Comparison of ENCODE assay signal across 20 cellular contexts in the genomic region with DNA sequence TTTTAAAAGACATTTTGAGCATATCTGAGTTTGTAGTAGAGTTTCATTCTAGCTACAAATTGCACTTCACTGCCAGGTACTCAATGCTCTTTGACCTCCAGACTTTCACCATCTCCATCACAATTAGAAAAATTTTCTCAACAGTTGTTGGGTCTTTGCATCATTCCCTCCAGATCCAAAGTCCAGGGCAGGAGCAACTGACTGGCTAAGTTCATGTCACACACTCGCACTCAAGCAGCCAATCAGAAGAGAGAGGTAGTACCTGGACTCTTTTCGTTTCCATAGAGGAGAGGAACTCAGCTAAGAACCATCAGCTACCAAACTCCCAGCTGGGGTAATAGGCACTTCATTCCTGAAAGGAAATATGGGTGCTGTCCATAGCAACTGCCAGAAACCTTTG. TPM values are rescaled to one million over a fixed set of nuclear protein-coding genes. Genes with fewer than 3 reads are reported as not detected.
A peak's percentile ranks its signal among the peaks of the same experiment; 100 is the strongest.
DNase-seq lines count a peak whose midpoint lies in the region; ATAC-seq, FAIRE-seq and TF ChIP-seq lines count a peak whose summit lies in the region.
"Had no signal": no experiment of that assay in that cellular context is flagged by ENCODE, and none has a peak within 500 bp of the region (broad histone marks: within the 10 kb centered on the region; RNA-seq: fewer than 3 reads in every experiment).

No MANE protein-coding gene starts in this region.

- no peaks in the 10 kb centered on the region for H3K36me3 Mint-ChIP-seq in WTC11
- H3K36me3 Mint-ChIP-seq: CD4-positive, alpha-beta memory T cell had no signal

- H3K4me1 Mint-ChIP-seq in WTC11: peaks cover 3% of the 10 kb centered on the region; the same call in 1 of the 2 replicates

- CTCF ChIA-PET in WTC11 (lab: Charles Lee): interaction anchor here (1.4 kb wide), 1 partner anchor 195 kb away, joined by 3 read pairs; no protein-coding TSS in a partner anchor

- H3K9me3 ChIP-seq in small intestine (ENCODE audit: control insufficient read depth, low read depth): no peaks in the 10 kb centered on the region
- H3K9me3 ChIP-seq: A549, BE2C, HAP-1 had no signal

- no peaks in the 10 kb centered on the region for H3K79me2 ChIP-seq in KMS-11 (ENCODE audit: insufficient read depth, low read depth)

- WGBS in small intestine, 3 donors: 71 to 78% (median 76%) methylated on average over 2 of the region's 2 CpGs

- peaks cover 38% of the 10 kb centered on the region for H3K4me1 ChIP-seq in KMS-11 (ENCODE audit: low read depth, poor library complexity, severe bottlenecking)
- H3K4me1 ChIP-seq in foreskin keratinocyte: no peaks in the 10 kb centered on the region
- H3K4me1 ChIP-seq in small intestine (ENCODE audit: control insufficient read depth in 2 of 2, insufficient read depth in 1 of 2, low read depth in 1 of 2, low read length in 1 of 2): no peaks in the 10 kb centered on the region
- H3K4me1 ChIP-seq: A549, BE2C, HAP-1 had no signal

- TF ChIP-seq CTCF in KMS-11 (conservative IDR thresholded peaks at IDR 0.05; ENCODE audit: low read depth, low read length) (no peak), WTC11 (IDR thresholded peaks at IDR 0.05) (no peak), foreskin keratinocyte (conservative IDR thresholded peaks at IDR 0.05) (no peak), GM13976 (IDR thresholded peaks at IDR 0.05; ENCODE audit: borderline replicate concordance, control extremely low read depth, extremely low read depth, insufficient read depth, missing control alignments) (no peak)

- no peaks in the 10 kb centered on the region for H3K9me3 Mint-ChIP-seq in WTC11

- no peak for FAIRE-seq in small intestine (lab: Jason Lieb, UNC)
- no peak for FAIRE-seq in H54 (lab: Jason Lieb, UNC)
- FAIRE-seq: A549, D721Med had no signal

- DNase-seq in WTC11 (ENCODE audit: low spot score): no peak
- no peak for DNase-seq in foreskin keratinocyte
- DNase-seq in small intestine: peak; percentile 64
- DNase-seq in GM13976 (ENCODE audit: low spot score): no peak
- DNase-seq in NOMO-1 treated with DMSO at 0.1 percent for 48 hours (lab: John Stamatoyannopoulos, UW; ENCODE audit: unreplicated experiment): no peak
- no peak for DNase-seq in H54 (ENCODE audit: insufficient read length, low spot score)
- DNase-seq: BE2C; CD4-positive, alpha-beta memory T cell; DND-41; GF-D8; GOT3; IMR-90; KG1 had no signal

- POLR2A ChIA-PET in WTC11 (lab: Charles Lee): no interaction called here

- TF ChIP-seq POLR2A in H54 (IDR thresholded peaks at IDR 0.05; ENCODE audit: low read depth, low read length): no peak

- H3K27me3 Mint-ChIP-seq in WTC11 (ENCODE audit: low read depth): no peaks in the 10 kb centered on the region; the same call in 1 of the 2 replicates

- peak overlapping the region; percentile 69 for H3K27ac ChIP-seq in KMS-11
- H3K27ac ChIP-seq in foreskin keratinocyte: peak overlapping the region; percentile 82
- H3K27ac ChIP-seq in small intestine (ENCODE audit: low read depth in 1 of 2, low read length in 1 of 2): no peak overlapping the region
- H3K27ac ChIP-seq: A549, C4-2B had no signal

- H3K9ac ChIP-seq in KMS-11: no peak overlapping the region

- H2AFZ ChIP-seq in KMS-11 (ENCODE audit: low read depth): no peak overlapping the region

- H3K36me3 ChIP-seq in KMS-11 (ENCODE audit: insufficient read depth) (no peaks in the 10 kb centered on the region), small intestine (ENCODE audit: control insufficient read depth in 2 of 2, insufficient read depth in 2 of 2, low read length in 2 of 2) (no peaks in the 10 kb centered on the region)
- H3K36me3 ChIP-seq: BE2C, HAP-1 had no signal

- H3K27ac Mint-ChIP-seq in WTC11: no peak overlapping the region
- H3K27ac Mint-ChIP-seq: CD4-positive, alpha-beta memory T cell had no signal

- H3K4me3 ChIP-seq in KMS-11 (IDR thresholded peaks at IDR 0.05; ENCODE audit: insufficient read depth, low read depth, low read length) (no peak overlapping the region), small intestine (ENCODE audit: low read depth in 1 of 2, low read length in 2 of 2) (no peak overlapping the region)
- H3K4me3 ChIP-seq: A549, HAP-1 had no signal

- peak overlapping the region; percentile 67 for H3K4me2 ChIP-seq in KMS-11
- H3K4me2 ChIP-seq: A549 had no signal

- in situ Hi-C loops in GM13976 (cut with MboI; ENCODE audit: low sequenced_read_pairs, unreplicated experiment): no loop called here

- ATAC-seq in WTC11: no peak
- no peak for ATAC-seq in foreskin keratinocyte
- ATAC-seq in HG03139 (IDR thresholded peaks at IDR 0.05; ENCODE audit: unreplicated experiment): no peak
- ATAC-seq: A549 had no signal

- H3K27me3 ChIP-seq in KMS-11 (ENCODE audit: insufficient read depth, low read depth) (no peaks in the 10 kb centered on the region), foreskin keratinocyte (peaks cover 19% of the 10 kb centered on the region), small intestine (ENCODE audit: control insufficient read depth in 2 of 2, insufficient read depth in 2 of 2, low read length in 2 of 2) (no peaks in the 10 kb centered on the region)

- no peak overlapping the region for H3K4me3 Mint-ChIP-seq in WTC11
- H3K4me3 Mint-ChIP-seq: CD4-positive, alpha-beta memory T cell had no signal

- no peaks in the 10 kb centered on the region for H4K20me1 ChIP-seq in KMS-11 (ENCODE audit: insufficient read depth)

TF ChIP-seq in WTC11, 78 proteins besides CTCF, POLR2A, EP300 and RAD21:
- TF ChIP-seq NFYB (CRISPR knock-in tag; conservative IDR thresholded peaks at IDR 0.05; ENCODE audit: low read depth): peak; percentile 35; the same call in 1 of the 2 replicates
- no peak for TF ChIP-seq CDX4 (CRISPR knock-in tag; IDR thresholded peaks at IDR 0.05; ENCODE audit: borderline replicate concordance)
TF ChIP-seq in WTC11: peak in this region for 1.

RNA-seq across cellular contexts. Expression of gene SPINT3, which starts 9.0 kb away (rescaled TPM):
- total RNA-seq in WTC11 (2021) (not detected in 3 replicates), foreskin keratinocyte (not detected in 2 replicates)
- polyA plus RNA-seq in foreskin keratinocyte (not detected in 2 replicates), small intestine (not detected)
- total RNA-seq: CD4-positive, alpha-beta memory T cell; IMR-90 had no signal
- polyA plus RNA-seq: A549; AG04450; CD4-positive, alpha-beta memory T cell; IMR-90 had no signal

RNA-seq across cellular contexts. Expression of gene WFDC6, which starts 32.9 kb away (rescaled TPM):
- total RNA-seq in WTC11 (2021) (not detected in 3 replicates), foreskin keratinocyte (not detected in 2 replicates)
- polyA plus RNA-seq in foreskin keratinocyte (not detected in 2 replicates), small intestine (not detected)
- total RNA-seq: CD4-positive, alpha-beta memory T cell; IMR-90 had no signal
- polyA plus RNA-seq: A549; AG04450; CD4-positive, alpha-beta memory T cell; IMR-90 had no signal

RNA-seq across cellular contexts. Expression of gene WFDC2, which starts 36.8 kb away (rescaled TPM):
- total RNA-seq in WTC11 (2021) (76.4 to 114 TPM (median 99.4 TPM) in 3 replicates), foreskin keratinocyte (0.42 TPM in 1 of 2 replicates, not detected in the other)
- polyA plus RNA-seq in foreskin keratinocyte (0.90 and 1.1 TPM in 2 replicates), small intestine (1 to 10 TPM; 3.1 to 7.8 (median 4.6) TPM)
- total RNA-seq: IMR-90 had no signal
- polyA plus RNA-seq: A549; AG04450; CD4-positive, alpha-beta memory T cell; IMR-90 had no signal

RNA-seq across cellular contexts. Expression of gene EPPIN, which starts 40.8 kb away (rescaled TPM):
- 0.16 to 0.26 TPM (median 0.23 TPM) in 3 replicates for total RNA-seq in WTC11 (2021)
- not detected in 2 replicates for total RNA-seq in foreskin keratinocyte
- not detected in 2 replicates for polyA plus RNA-seq in foreskin keratinocyte
- not detected for polyA plus RNA-seq in small intestine
- total RNA-seq: CD4-positive, alpha-beta memory T cell; IMR-90 had no signal
- polyA plus RNA-seq: A549; AG04450; CD4-positive, alpha-beta memory T cell; IMR-90 had no signal

Comparison
In these comparisons a context has a peak if more than half of its experiments do, and no peak if none do; other contexts are left out.
1. H3K27ac ChIP-seq: peak in KMS-11 (single experiment) and foreskin keratinocyte (single experiment); none in small intestine (0 of 2).
2. RNA of gene WFDC2, which starts 36.8 kb away (total RNA-seq): 76.4 to 114 TPM in WTC11; 0.42 TPM in foreskin keratinocyte; every median in the first group is over 10 times any median in the second.